ENCODE assay signal across 25 cellular contexts in the genomic region with DNA sequence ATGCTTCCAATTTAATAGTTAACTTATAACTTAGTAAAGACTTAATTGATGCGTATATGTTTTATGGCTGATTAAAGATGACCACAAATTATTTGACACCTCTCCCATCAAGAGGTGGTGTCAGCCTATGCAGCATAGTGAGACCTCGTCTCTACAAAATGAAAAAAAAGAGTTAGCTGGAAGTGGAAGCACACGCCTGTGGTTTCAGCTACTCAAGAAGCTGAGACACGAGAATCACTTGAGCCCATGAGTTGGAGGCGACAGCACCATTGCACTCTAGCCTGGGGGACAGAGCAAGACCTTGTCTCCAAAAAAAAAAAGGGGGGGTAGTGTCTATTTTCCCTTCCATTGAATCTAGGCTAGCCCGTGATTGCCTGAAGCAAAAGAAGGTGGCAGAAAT.
"Had no signal": no experiment of that assay in that cellular context is flagged by ENCODE, and none has a peak within 500 bp of the region (broad histone marks: within the 10 kb centered on the region; RNA-seq: fewer than 3 reads in every experiment).

No MANE protein-coding gene starts in this region.

- H3K4me3 Mint-ChIP-seq: dendritic cell treated with granulocyte-macrophage colony-stimulating factor and Interleukin-4, amounts not matched to agents 40 ng/mL and 50 ng/mL, for 4 days; endodermal cell had no signal

- H3K4me3 ChIP-seq: colonic mucosa, coronary artery, dorsolateral prefrontal cortex, esophagus muscularis mucosa, esophagus squamous epithelium, gastrocnemius medialis, gastroesophageal sphincter, heart left ventricle, heart right ventricle, hepatocyte had no signal

- H3K36me3 ChIP-seq: colonic mucosa, esophagus squamous epithelium, gastrocnemius medialis, heart left ventricle, heart right ventricle had no signal

- H3K9me3 Mint-ChIP-seq: dendritic cell treated with granulocyte-macrophage colony-stimulating factor and Interleukin-4, amounts not matched to agents 40 ng/mL and 50 ng/mL, for 4 days; effector memory CD8-positive, alpha-beta T cell; endodermal cell had no signal

- ATAC-seq: effector memory CD8-positive, alpha-beta T cell; foreskin keratinocyte; gastroesophageal sphincter; heart left ventricle; heart right ventricle had no signal

- H3K27ac Mint-ChIP-seq: dendritic cell treated with granulocyte-macrophage colony-stimulating factor and Interleukin-4, amounts not matched to agents 40 ng/mL and 50 ng/mL, for 4 days; effector memory CD8-positive, alpha-beta T cell; endodermal cell had no signal

- H3K4me1 ChIP-seq: colonic mucosa, esophagus muscularis mucosa, esophagus squamous epithelium, foreskin keratinocyte, gastrocnemius medialis, gastroesophageal sphincter, heart left ventricle, heart right ventricle had no signal

- DNase-seq: colonic mucosa; cortex of kidney; dermis blood vessel endothelial cell; dorsolateral prefrontal cortex; effector CD4-positive, alpha-beta T cell; effector CD8-positive, alpha-beta T cell; effector memory CD4-positive, alpha-beta T cell; effector memory CD8-positive, alpha-beta T cell; endodermal cell; erythroblast; esophagus squamous epithelium; foreskin fibroblast; foreskin keratinocyte; foreskin melanocyte; gastrocnemius medialis; glutamatergic neuron; head of caudate nucleus; heart left ventricle; heart right ventricle had no signal

- H3K27me3 ChIP-seq: colonic mucosa, dorsolateral prefrontal cortex, esophagus muscularis mucosa, esophagus squamous epithelium, foreskin keratinocyte, gastrocnemius medialis, gastroesophageal sphincter, heart left ventricle, heart right ventricle, hepatocyte had no signal

- H3K9me3 ChIP-seq: colonic mucosa, esophagus muscularis mucosa, esophagus squamous epithelium, gastrocnemius medialis, gastroesophageal sphincter, heart left ventricle, heart right ventricle had no signal

- H3K27me3 Mint-ChIP-seq: dendritic cell treated with granulocyte-macrophage colony-stimulating factor and Interleukin-4, amounts not matched to agents 40 ng/mL and 50 ng/mL, for 4 days; effector memory CD8-positive, alpha-beta T cell had no signal

- H3K27ac ChIP-seq: colonic mucosa, coronary artery, dorsolateral prefrontal cortex, epithelial cell of prostate, esophagus muscularis mucosa, esophagus squamous epithelium, foreskin keratinocyte, gastrocnemius medialis, gastroesophageal sphincter, heart left ventricle, heart right ventricle, hepatocyte had no signal
